Comparison of ENCODE assay signal across 34 cellular contexts in the genomic region with DNA sequence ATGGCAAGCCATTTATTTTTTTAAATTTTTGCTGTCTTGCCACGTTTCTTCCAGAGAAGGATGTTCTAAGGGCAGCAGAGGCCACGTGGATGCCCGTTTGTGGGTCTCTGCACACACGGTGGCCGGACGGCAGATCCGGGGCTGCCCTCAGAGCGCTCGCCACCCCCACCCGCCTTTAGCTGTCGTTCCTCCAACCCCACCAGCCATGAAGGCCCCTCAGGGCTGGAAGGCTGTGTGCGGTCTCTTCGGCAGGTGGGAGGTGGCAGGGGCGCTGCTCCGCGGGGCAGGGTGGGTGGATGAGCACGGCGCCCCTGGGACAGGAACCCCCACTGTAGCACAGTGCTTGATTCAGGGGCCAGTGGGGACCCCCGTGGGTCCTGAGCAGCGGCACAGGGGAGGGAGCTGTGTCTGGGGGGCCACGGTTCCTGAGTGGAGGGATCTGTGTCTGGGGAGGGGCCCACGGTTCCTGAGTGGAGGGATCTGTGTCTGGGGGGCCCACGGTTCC.
"Had no signal": no experiment of that assay in that cellular context is flagged by ENCODE, and none has a peak within 500 bp of the region (broad histone marks: within the 10 kb centered on the region; RNA-seq: fewer than 3 reads in every experiment).

No MANE protein-coding gene starts in this region.

- H3K4me3 ChIP-seq: adrenal gland, MG63, Peyer's patch, SJSA1 had no signal

- H3K4me1 ChIP-seq: adrenal gland, SJSA1 had no signal

- ATAC-seq: activated T-cell treated with anti-CD3 and anti-CD28 coated beads, Interleukin-2, amount 50 U/mL, for 4 hours had no signal

- H3K9me3 Mint-ChIP-seq: activated B cell treated with CpG ODN at 0.5 μM for 24 hours; activated CD4-positive, alpha-beta memory T cell treated with anti-CD3 and anti-CD28 coated beads for 36 hours; activated naive CD4-positive, alpha-beta T cell treated with anti-CD3 and anti-CD28 coated beads for 36 hours; activated naive CD4-positive, alpha-beta T cell treated with anti-CD3 and anti-CD28 coated beads, Interleukin-2, amount 50 U/mL, for 72 hours; activated T-cell treated with anti-CD3 and anti-CD28 coated beads, Interleukin-2, amount 50 U/mL, for 4 hours; activated T-helper 1 cell treated with anti-CD3 and anti-CD28 coated beads, Interleukin-12 subunit alpha, Interleukin-12 subunit beta, Interleukin-2, Interleukin-4 antibody, amounts not matched to agents 30 ng/mL and 10 ng/mL and 1 ng/mL, durations not matched to agents 14 hours and 24 hours and 36 hours; T-helper 1 cell treated with Interleukin-12 subunit alpha and Interleukin-12 subunit beta and Interleukin-4 antibody, amounts not matched to agents 30 μg/mL and 1 μg/mL, for 36 hours had no signal

- H3K27ac ChIP-seq: SJSA1, VCaP had no signal

- H3K27me3 Mint-ChIP-seq: activated B cell treated with CpG ODN at 0.5 μM for 24 hours; activated CD4-positive, alpha-beta memory T cell treated with anti-CD3 and anti-CD28 coated beads for 36 hours had no signal

- FAIRE-seq: astrocyte, bronchial epithelial cell had no signal

- H3K36me3 Mint-ChIP-seq: activated CD4-positive, alpha-beta memory T cell treated with anti-CD3 and anti-CD28 coated beads for 36 hours; activated naive CD4-positive, alpha-beta T cell treated with anti-CD3 and anti-CD28 coated beads, Interleukin-2, amount 50 U/mL, for 72 hours; brain had no signal

- H3K36me3 ChIP-seq: adrenal gland, MG63, Peyer's patch, SJSA1 had no signal

- H3K9ac ChIP-seq: SK-N-SH had no signal

- H3K4me3 Mint-ChIP-seq: activated B cell treated with CpG ODN at 0.5 μM for 24 hours; activated CD4-positive, alpha-beta memory T cell treated with anti-CD3 and anti-CD28 coated beads for 36 hours; activated naive CD4-positive, alpha-beta T cell treated with anti-CD3 and anti-CD28 coated beads for 36 hours; activated T-cell treated with anti-CD3 and anti-CD28 coated beads, Interleukin-2, amount 50 U/mL, for 4 hours; activated T-helper 1 cell treated with anti-CD3 and anti-CD28 coated beads, Interleukin-12 subunit alpha, Interleukin-12 subunit beta, Interleukin-2, Interleukin-4 antibody, amounts not matched to agents 30 ng/mL and 10 ng/mL and 1 ng/mL, durations not matched to agents 14 hours and 24 hours and 36 hours; brain; T-helper 1 cell treated with Interleukin-12 subunit alpha and Interleukin-12 subunit beta and Interleukin-4 antibody, amounts not matched to agents 30 μg/mL and 1 μg/mL, for 36 hours had no signal

- H3K4me2 ChIP-seq: SK-N-SH had no signal

- H3K27me3 ChIP-seq: adrenal gland, MG63, Peyer's patch, SJSA1 had no signal

- DNase-seq: activated B cell treated with CpG ODN at 0.5 μM for 24 hours; activated CD4-positive, alpha-beta memory T cell treated with anti-CD3 and anti-CD28 coated beads for 36 hours; activated CD4-positive, alpha-beta T cell treated with anti-CD3 and anti-CD28 coated beads for 4 hours; activated CD4-positive, alpha-beta T cell treated with anti-CD3 and anti-CD28 coated beads, Interleukin-2, amount 50 U/mL, for 1 hour; activated CD4-positive, CD25-positive, alpha-beta regulatory T cell treated with anti-CD3 and anti-CD28 coated beads, Interleukin-2, amount 50 U/mL, for 72 hours; activated CD8-positive, alpha-beta memory T cell treated with anti-CD3 and anti-CD28 coated beads, Interleukin-2, amount 50 U/mL, for 4 hours; activated gamma-delta T cell treated with Interleukin-2 at 50 U/mL for 16 hours; activated naive CD4-positive, alpha-beta T cell treated with anti-CD3 and anti-CD28 coated beads for 36 hours; activated T-cell treated with anti-CD3 and anti-CD28 coated beads for 4 hours; activated T-cell treated with anti-CD3 and anti-CD28 coated beads, Interleukin-2, amount 50 U/mL, for 4 hours; adrenal gland; central memory CD4-positive, alpha-beta T cell; Kasumi-1; MG63; NCI-H1048; NCI-H1105 treated with DMSO at 0.1 percent for 48 hours; NCI-H1436; NCI-H1694; NCI-H2029; NCI-H345; NCI-H524 treated with DMSO at 0.1 percent for 48 hours; RPMI8226; SHP77 treated with DMSO at 0.1 percent for 48 hours; SK-N-SH; T-helper 9 cell had no signal

- H3K9me3 ChIP-seq: adrenal gland, MG63, Peyer's patch, SJSA1, SK-N-SH had no signal

- H3K27ac Mint-ChIP-seq: activated B cell treated with CpG ODN at 0.5 μM for 24 hours; activated CD4-positive, alpha-beta memory T cell treated with anti-CD3 and anti-CD28 coated beads for 36 hours; activated naive CD4-positive, alpha-beta T cell treated with anti-CD3 and anti-CD28 coated beads for 36 hours; activated T-helper 1 cell treated with anti-CD3 and anti-CD28 coated beads, Interleukin-12 subunit alpha, Interleukin-12 subunit beta, Interleukin-2, Interleukin-4 antibody, amounts not matched to agents 30 ng/mL and 10 ng/mL and 1 ng/mL, durations not matched to agents 14 hours and 24 hours and 36 hours; T-helper 1 cell treated with Interleukin-12 subunit alpha and Interleukin-12 subunit beta and Interleukin-4 antibody, amounts not matched to agents 30 μg/mL and 1 μg/mL, for 36 hours had no signal
